ENCODE assay signal across 24 cellular contexts in genomic region chr6:49370518-49370917, GRCh38.
DNase-seq lines count a peak whose midpoint lies in the region; ATAC-seq and TF ChIP-seq lines count a peak whose summit lies in the region.
"Had no signal": no experiment of that assay in that cellular context is flagged by ENCODE, and none has a peak within 500 bp of the region (broad histone marks: within the 10 kb centered on the region; RNA-seq: fewer than 3 reads in every experiment).

No MANE protein-coding gene starts in this region.

- H3F3A ChIP-seq in PC-9 (ENCODE audit: insufficient read depth, low read depth), result no peaks in the 10 kb centered on the region

- H3K4me3 ChIP-seq in mammary epithelial cell (replicated peaks in 1 of 3; ENCODE audit: insufficient read depth in 1 of 3, low read depth in 2 of 3, low read length in 3 of 3) (no peak overlapping the region), breast epithelium (no peak overlapping the region), HCT116 (replicated peaks in 1 of 2; ENCODE audit: low read depth in 1 of 2, low read length in 2 of 2) (no peak overlapping the region), PC-9 (no peak overlapping the region)
- H3K4me3 ChIP-seq: BLaER1, GM12878 had no signal

- H3K9ac ChIP-seq in mammary epithelial cell (ENCODE audit: insufficient read depth, low read length) (no peak overlapping the region), HCT116 (ENCODE audit: low read length) (no peak overlapping the region)
- H3K9ac ChIP-seq: BLaER1 had no signal

- peaks cover 13% of the 10 kb centered on the region for H3K9me3 ChIP-seq in mammary epithelial cell (replicated peaks; ENCODE audit: insufficient read depth, low read length)
- H3K9me3 ChIP-seq in breast epithelium, result peaks cover 0 to 8% of the 10 kb centered on the region in 2 donors
- peaks cover 0 to 9% of the 10 kb centered on the region in 2 experiments; a peak in 1 of 4 replicates for H3K9me3 ChIP-seq in HCT116 (ENCODE audit: control insufficient read depth in 1 of 2, insufficient read depth in 1 of 2, low read depth in 1 of 2, low read length in 2 of 2)
- H3K9me3 ChIP-seq in PC-9 (ENCODE audit: insufficient read depth, low read depth), result no peaks in the 10 kb centered on the region; the same call in none of the 2 replicates
- H3K9me3 ChIP-seq: BE2C had no signal

- H3K9me2 ChIP-seq in HCT116 (ENCODE audit: insufficient read depth), result no peaks in the 10 kb centered on the region
- no peaks in the 10 kb centered on the region for H3K9me2 ChIP-seq in PC-9 (ENCODE audit: insufficient read depth)

- H3K4me1 ChIP-seq in mammary epithelial cell (ENCODE audit: insufficient read depth, low read length), result no peaks in the 10 kb centered on the region
- no peaks in the 10 kb centered on the region for H3K4me1 ChIP-seq in breast epithelium
- H3K4me1 ChIP-seq in HCT116 (ENCODE audit: control insufficient read depth in 1 of 2, insufficient read depth in 2 of 2, low read length in 2 of 2), result no peaks in the 10 kb centered on the region
- no peaks in the 10 kb centered on the region for H3K4me1 ChIP-seq in PC-9 (replicated peaks; ENCODE audit: insufficient read depth)
- H3K4me1 ChIP-seq: BLaER1 had no signal

- ATAC-seq in HCT116, result no peak
- ATAC-seq in GM19351 (IDR thresholded peaks at IDR 0.05; ENCODE audit: unreplicated experiment), result no peak
- no peak for ATAC-seq in HG03280 (IDR thresholded peaks at IDR 0.05; ENCODE audit: unreplicated experiment)
- ATAC-seq: GM12878 had no signal

- H2AFZ ChIP-seq in mammary epithelial cell (ENCODE audit: low read depth, low read length) (peak overlapping the region; percentile 37), HCT116 (ENCODE audit: low read depth, low read length, poor library complexity, severe bottlenecking) (peak overlapping the region; percentile 19), PC-9 (peak overlapping the region; percentile 33; the same call in 1 of the 2 replicates)

- TF ChIP-seq POLR2A in breast epithelium (IDR thresholded peaks at IDR 0.05) (no peak), HCT116 (IDR thresholded peaks at IDR 0.05; ENCODE audit: borderline replicate concordance, extremely low read depth, insufficient read depth, insufficient read length) (no peak)

- TF ChIP-seq CTCF in mammary epithelial cell (conservative IDR thresholded peaks at IDR 0.05 in 1 of 2, IDR thresholded peaks at IDR 0.05 in 1 of 2; ENCODE audit: extremely low read depth in 1 of 2, insufficient read depth in 1 of 2, low read depth in 1 of 2, low read length in 2 of 2) (no peak), breast epithelium (IDR thresholded peaks at IDR 0.05) (no peak), HCT116 (IDR thresholded peaks at IDR 0.05 in 2 of 3, conservative IDR thresholded peaks at IDR 0.05 in 1 of 3; ENCODE audit: borderline replicate concordance in 1 of 3, insufficient read depth in 1 of 3, low read depth in 2 of 3, low read length in 2 of 3) (no peak), PC-9 (conservative IDR thresholded peaks at IDR 0.05) (no peak)

- 33% methylated on average over 2 of the region's 2 CpGs for WGBS in mammary epithelial cell (ENCODE audit: low coverage, missing lambda C conversion rate)

- in situ Hi-C loops in mammary epithelial cell (cut with MboI; ENCODE audit: low sequenced_read_pairs in 2 of 2), result no loop called here

- dilution Hi-C loops in mammary epithelial cell (cut with HindIII; ENCODE audit: low sequenced_read_pairs), result no loop called here

- H3K79me2 ChIP-seq in mammary epithelial cell (ENCODE audit: insufficient read depth, low read length), result no peaks in the 10 kb centered on the region
- H3K79me2 ChIP-seq in HCT116 (ENCODE audit: insufficient read depth, low read length), result no peaks in the 10 kb centered on the region
- no peaks in the 10 kb centered on the region for H3K79me2 ChIP-seq in PC-9 (ENCODE audit: low read depth)

- POLR2A ChIA-PET in HCT116 (lab: Charles Lee), result no interaction called here
- POLR2A ChIA-PET in PC-9 (lab: Charles Lee; ENCODE audit: unreplicated experiment), result no interaction called here

- DNase-seq in mammary epithelial cell, result no peak
- no peak for DNase-seq in breast epithelium (ENCODE audit: low spot score in 2 of 2)
- no peak for DNase-seq in HCT116 (ENCODE audit: low read depth, low spot score)
- no peak for DNase-seq in PC-9
- no peak for DNase-seq in cerebellum (ENCODE audit: low spot score)
- DNase-seq: 8988T; ACHN; BE2C; C1 segment of cervical spinal cord; CD4-positive, alpha-beta memory T cell; CD4-positive, CD25-positive, alpha-beta regulatory T cell; CD8-positive, alpha-beta memory T cell; COR-L47; DMS 273 treated with DMSO at 0.1 percent for 48 hours; DMS153; DMS53; DMS79; DND-41; EL; GDM1 had no signal

- H3K27ac ChIP-seq in mammary epithelial cell (ENCODE audit: insufficient read depth, low read depth, low read length) (no peak overlapping the region), breast epithelium (no peak overlapping the region), HCT116 (ENCODE audit: low read depth, low read length) (no peak overlapping the region), PC-9 (no peak overlapping the region)
- H3K27ac ChIP-seq: BLaER1 had no signal

- no peak for TF ChIP-seq RAD21 in HCT116 (IDR thresholded peaks at IDR 0.05; ENCODE audit: low read depth)

- BruUV-seq in mammary epithelial cell (replicated peaks; lab: Mats Ljungman, UMichigan), result no TSS peak
- BruUV-seq in HCT116 (replicated peaks; lab: Mats Ljungman, UMichigan), result no TSS peak
- no TSS peak for BruUV-seq in PC-9 (replicated peaks; lab: Mats Ljungman, UMichigan)

- H3K36me3 ChIP-seq in mammary epithelial cell (ENCODE audit: insufficient read depth, low read length) (no peaks in the 10 kb centered on the region), breast epithelium (no peaks in the 10 kb centered on the region), HCT116 (ENCODE audit: control insufficient read depth in 1 of 2, insufficient read depth in 2 of 2, low read length in 2 of 2) (no peaks in the 10 kb centered on the region), PC-9 (ENCODE audit: low read depth) (no peaks in the 10 kb centered on the region)
- H3K36me3 ChIP-seq: BE2C, BLaER1 had no signal

- H3K4me2 ChIP-seq in mammary epithelial cell (ENCODE audit: insufficient read depth, low read depth, low read length) (no peak overlapping the region), HCT116 (ENCODE audit: low read length) (no peak overlapping the region), PC-9 (no peak overlapping the region)
- H3K4me2 ChIP-seq: BLaER1 had no signal

- H4K20me1 ChIP-seq in mammary epithelial cell (ENCODE audit: insufficient read depth, low read length) (no peaks in the 10 kb centered on the region), HCT116 (ENCODE audit: insufficient read depth) (no peaks in the 10 kb centered on the region), PC-9 (ENCODE audit: insufficient read depth) (no peaks in the 10 kb centered on the region)
- H4K20me1 ChIP-seq: BLaER1 had no signal

- intact Hi-C loops in mammary epithelial cell (cut with micrococcal nuclease), result no loop called here
- intact Hi-C loops in breast epithelium (cut with DNase I; ENCODE audit: low total_unique reads), result no loop called here
- intact Hi-C loops in HCT116 (cut with micrococcal nuclease), result no loop called here
- intact Hi-C loops in PC-9 (cut with micrococcal nuclease; ENCODE audit: unreplicated experiment), result no loop called here

- no peaks in the 10 kb centered on the region for H3K27me3 ChIP-seq in mammary epithelial cell (ENCODE audit: insufficient read depth, low read length)
- H3K27me3 ChIP-seq in breast epithelium, result no peaks in the 10 kb centered on the region
- H3K27me3 ChIP-seq in HCT116 (ENCODE audit: insufficient read depth, low read length), result no peaks in the 10 kb centered on the region
- H3K27me3 ChIP-seq in PC-9 (ENCODE audit: insufficient read depth, low read depth), result no peaks in the 10 kb centered on the region
- H3K27me3 ChIP-seq: BE2C, BLaER1 had no signal

- RAD21 ChIA-PET in HCT116 (lab: Charles Lee; ENCODE audit: low non-redundant PET in 1 of 2, low total read pairs in 2 of 2, uncharacterized antibody in 2 of 2, unreplicated experiment in 2 of 2), result no interaction called here

- CTCF ChIA-PET in mammary epithelial cell (lab: Charles Lee; ENCODE audit: low non-redundant PET), result no interaction called here
- CTCF ChIA-PET in HCT116 (lab: Charles Lee), result no interaction called here
- CTCF ChIA-PET in PC-9 (lab: Charles Lee), result no interaction called here

TF ChIP-seq in HCT116, 20 proteins besides CTCF, POLR2A, EP300 and RAD21 (continues in another document):
- TF ChIP-seq ATF3 (IDR thresholded peaks at IDR 0.05) (no peak), JUND (IDR thresholded peaks at IDR 0.05) (no peak), ZBTB33 (IDR thresholded peaks at IDR 0.05; ENCODE audit: extremely low read depth, insufficient replicate concordance, low read length) (no peak), TCF7L2 (IDR thresholded peaks at IDR 0.05; ENCODE audit: borderline replicate concordance, extremely low read depth, insufficient read depth, insufficient read length) (no peak), EGR1 (IDR thresholded peaks at IDR 0.05; ENCODE audit: low read depth) (no peak), SP1 (IDR thresholded peaks at IDR 0.05; ENCODE audit: low read depth) (no peak), ZNF274 (IDR thresholded peaks at IDR 0.05; ENCODE audit: low read depth, low read length) (no peak), CEBPB (IDR thresholded peaks at IDR 0.05; ENCODE audit: low read depth) (no peak), SIN3A (IDR thresholded peaks at IDR 0.05; ENCODE audit: low read depth) (no peak), SRF (IDR thresholded peaks at IDR 0.05; ENCODE audit: low read depth) (no peak), MAX (IDR thresholded peaks at IDR 0.05) (no peak)
